ENCODE assay signal across 1 cellular context in genomic region chr4:184472540-184473264, GRCh38.
TF ChIP-seq lines count a peak whose summit lies in the region.

No MANE protein-coding gene starts in this region.

TF ChIP-seq in WTC11, 78 proteins besides CTCF, POLR2A, EP300 and RAD21 (continued from another document):
- TF ChIP-seq HMGXB4 (CRISPR knock-in tag; IDR thresholded peaks at IDR 0.05) (peak; percentile 42; the same call in 1 of the 2 replicates), ESRRA (CRISPR knock-in tag; IDR thresholded peaks at IDR 0.05; ENCODE audit: borderline replicate concordance) (peak; percentile 48; the same call in 1 of the 2 replicates), AFF4 (CRISPR knock-in tag; IDR thresholded peaks at IDR 0.05; ENCODE audit: borderline replicate concordance) (no peak), NFYB (CRISPR knock-in tag; conservative IDR thresholded peaks at IDR 0.05; ENCODE audit: low read depth) (peak; percentile 6; the same call in 1 of the 2 replicates), NR3C1 (CRISPR knock-in tag; conservative IDR thresholded peaks at IDR 0.05; ENCODE audit: low read depth) (no peak), EMX1 (CRISPR knock-in tag; IDR thresholded peaks at IDR 0.05) (no peak), ZNF416 (CRISPR knock-in tag; IDR thresholded peaks at IDR 0.05) (no peak)
